In the genomic region with DNA sequence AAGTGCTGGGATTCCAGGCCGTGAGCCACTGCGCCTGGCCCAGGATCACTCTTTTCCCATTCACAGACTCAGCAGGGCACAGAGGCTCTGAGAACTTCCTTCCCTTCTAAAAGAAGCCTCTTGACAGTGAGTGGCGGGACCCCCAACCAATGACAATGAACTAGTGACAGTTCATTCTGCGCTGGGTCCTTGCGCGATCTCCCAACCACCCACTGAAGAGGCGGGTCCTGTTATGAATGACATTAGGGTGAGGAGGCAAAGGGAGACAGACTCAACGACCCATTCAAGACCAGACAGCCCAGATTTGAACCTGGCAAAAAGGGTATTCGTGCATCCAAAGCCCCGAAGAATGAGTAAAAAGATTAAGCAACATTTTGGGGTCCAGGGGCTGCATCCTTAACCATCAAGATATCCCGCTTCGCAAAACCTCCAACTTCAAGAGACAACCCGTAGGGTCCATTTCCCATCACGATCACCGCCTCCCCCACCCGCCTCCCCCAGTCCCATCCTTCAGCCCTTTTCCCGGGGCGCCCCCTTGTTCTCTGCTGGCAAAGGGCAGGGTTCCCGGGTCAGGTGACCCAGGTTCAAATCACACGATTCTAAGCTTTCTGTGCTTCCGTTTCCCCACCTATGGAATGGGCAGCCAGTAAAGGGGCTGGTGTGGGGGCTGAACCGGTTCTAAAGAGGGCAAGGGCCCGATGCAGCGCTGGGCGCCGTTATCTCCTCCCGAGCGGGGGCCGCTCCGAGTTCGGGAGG, we compare ENCODE assay signal across 8 cellular contexts. TPM values are rescaled to one million over a fixed set of nuclear protein-coding genes. Genes with fewer than 3 reads are reported as not detected.
DNase-seq lines count a peak whose midpoint lies in the region; ATAC-seq and TF ChIP-seq lines count a peak whose summit lies in the region.

No MANE protein-coding gene starts in this region.

- peaks cover 7% of the 10 kb centered on the region for H3K36me3 Mint-ChIP-seq in chondrocyte (ENCODE audit: low read depth)

- H3K4me1 Mint-ChIP-seq in chondrocyte (ENCODE audit: low read depth): peaks cover 27% of the 10 kb centered on the region

- H3K27ac Mint-ChIP-seq in chondrocyte (ENCODE audit: unreplicated experiment): peak overlapping the region; percentile 95

- ATAC-seq in GM18498 (IDR thresholded peaks at IDR 0.05; ENCODE audit: unreplicated experiment) (peak; percentile 36), HG02973 (IDR thresholded peaks at IDR 0.05; ENCODE audit: unreplicated experiment) (peak; percentile 36), HG03025 (IDR thresholded peaks at IDR 0.05; ENCODE audit: low FRiP score, unreplicated experiment) (no peak)
- ATAC-seq in activated CD4-positive, CD25-positive, alpha-beta regulatory T cell treated with anti-CD3 and anti-CD28 coated beads, Interleukin-2, amount 50 U/mL, for 24 hours: peak; percentile 42 to 53

- peak; percentile 92 for DNase-seq in NCI-H2227 (lab: John Stamatoyannopoulos, UW; ENCODE audit: unreplicated experiment)
- DNase-seq in chondrocyte (ENCODE audit: low spot score): no peak
- DNase-seq in kidney glomerular epithelial cell (lab: John Stamatoyannopoulos, UW): peak; percentile 70
- DNase-seq in stimulated activated CD4-positive, alpha-beta T cell treated with anti-CD3 and anti-CD28 coated beads, Interleukin-15, amount 100 ng/mL, for 24 hours: peak; percentile 92

- H3K9me3 Mint-ChIP-seq in chondrocyte (ENCODE audit: low read depth): no peaks in the 10 kb centered on the region

- H3K27me3 Mint-ChIP-seq in chondrocyte (ENCODE audit: low read depth): no peaks in the 10 kb centered on the region

- peak; percentile 21 for TF ChIP-seq CTCF in chondrocyte (IDR thresholded peaks at IDR 0.05)

- peak overlapping the region; percentile 83 for H3K4me3 Mint-ChIP-seq in chondrocyte (ENCODE audit: unreplicated experiment)

RNA-seq across cellular contexts. Expression of a gene that starts 0.7 kb away (rescaled TPM):
- total RNA-seq in chondrocyte: 63.8 to 87.4 TPM (median 66.4 TPM) in 3 replicates

RNA-seq across cellular contexts. Expression of a gene that starts 0.8 kb away (rescaled TPM):
- total RNA-seq in chondrocyte: 24.6 to 36.1 TPM (median 26.8 TPM) in 3 replicates

RNA-seq across cellular contexts. Expression of a gene that starts 31.2 kb away (rescaled TPM):
- 8.2 to 13.0 TPM (median 8.9 TPM) in 3 replicates for total RNA-seq in chondrocyte
